In genomic region chr3:185959609-185960517, GRCh38 we compare ENCODE assay signal across 8 cellular contexts. TPM values are rescaled to one million over a fixed set of nuclear protein-coding genes. Genes with fewer than 3 reads are reported as not detected.
DNase-seq lines count a peak whose midpoint lies in the region; ATAC-seq and TF ChIP-seq lines count a peak whose summit lies in the region.

No MANE protein-coding gene starts in this region.

- 18 to 30% methylated on average over 5 of the region's 5 CpGs for WGBS in lung, 2 donors

- H3K9me3 ChIP-seq in lung (ENCODE audit: control insufficient read depth in 2 of 2, insufficient read depth in 1 of 2, low read length in 1 of 2), result no peaks in the 10 kb centered on the region

- in situ Hi-C loops in astrocyte of the cerebellum (cut with HindIII; ENCODE audit: low sequenced_read_pairs), result no loop called here

- DNase-seq in BJ (ENCODE audit: low read depth), result peak; percentile 39
- peak; percentile 31 to 41 for DNase-seq in Kasumi-1 (lab: John Stamatoyannopoulos, UW)
- DNase-seq in astrocyte of the cerebellum (ENCODE audit: low read depth), result peak; percentile 20
- DNase-seq in lung (ENCODE audit: low spot score), result peak; percentile 38
- no peak for DNase-seq in H7
- DNase-seq in NCI-H524 (lab: John Stamatoyannopoulos, UW), result no peak

- H3K4me3 ChIP-seq in BJ (ENCODE audit: low read depth, low read length) (no peak overlapping the region), astrocyte of the cerebellum (ENCODE audit: low read depth, low read length) (no peak overlapping the region), lung (no peak overlapping the region), H7 (ENCODE audit: insufficient read depth, low read depth, low read length) (no peak overlapping the region)

- TF ChIP-seq CTCF in BJ (IDR thresholded peaks at IDR 0.05; ENCODE audit: insufficient read depth, low read depth, low read length) (no peak), astrocyte of the cerebellum (IDR thresholded peaks at IDR 0.05; ENCODE audit: low read depth, low read length, missing control alignments) (no peak), lung (IDR thresholded peaks at IDR 0.05; ENCODE audit: control extremely low read depth, extremely low read depth) (no peak)

- no peaks in the 10 kb centered on the region for H3K4me1 ChIP-seq in lung (ENCODE audit: control insufficient read depth in 2 of 2, insufficient read depth in 2 of 2, low read length in 2 of 2)

- peak; percentile 49 for ATAC-seq in lung (ENCODE audit: insufficient read depth, low FRiP score)
- no peak for ATAC-seq in GM19328 (IDR thresholded peaks at IDR 0.05; ENCODE audit: unreplicated experiment)
- no peak for ATAC-seq in GM21529 (IDR thresholded peaks at IDR 0.05; ENCODE audit: unreplicated experiment)

- H3K36me3 ChIP-seq in BJ (ENCODE audit: control insufficient read depth, insufficient read depth, low read length) (no peaks in the 10 kb centered on the region), lung (ENCODE audit: control insufficient read depth in 2 of 2, insufficient read depth in 2 of 2, low read length in 2 of 2) (no peaks in the 10 kb centered on the region), H7 (replicated peaks; ENCODE audit: control insufficient read depth, insufficient read depth, low read length) (no peaks in the 10 kb centered on the region)

- H3K27me3 ChIP-seq in BJ (ENCODE audit: control insufficient read depth, insufficient read depth, low read length) (no peaks in the 10 kb centered on the region), lung (ENCODE audit: control insufficient read depth, insufficient read depth) (no peaks in the 10 kb centered on the region), H7 (ENCODE audit: control insufficient read depth, insufficient read depth, low read length) (no peaks in the 10 kb centered on the region)

- peak overlapping the region in 1 of 2 donors; percentile 72 for H3K27ac ChIP-seq in lung (ENCODE audit: low read depth in 1 of 2, low read length in 1 of 2)

- POLR2A ChIA-PET in BJ (lab: Charles Lee), result no interaction called here

- CTCF ChIA-PET in BJ (lab: Yijun Ruan, JAX), result interaction anchor here (9.5 kb wide), 1 partner anchor 16 kb away, joined by 98 read pairs; no protein-coding TSS in a partner anchor

RNA-seq across cellular contexts. Expression of gene TRA2B, which starts 22.0 kb away (rescaled TPM):
- 129 and 163 TPM in 2 replicates for polyA plus RNA-seq in BJ (2011; rRNA removed)
- 122 and 206 TPM in 2 replicates for polyA minus RNA-seq in BJ (2011; rRNA and poly(A)+ RNA removed)
- 100 to 1,000 TPM; 107 to 263 TPM for total RNA-seq in lung
- polyA plus RNA-seq in lung, result 10 to 100 TPM; 61.2 to 83.3 TPM
- total RNA-seq in H7 (2014; rRNA removed; shearing (Covaris generic)), result 204 and 252 TPM in 2 replicates

Comparison
In these comparisons a context has a peak if more than half of its experiments do, and no peak if none do; other contexts are left out.
1. DNase-seq: peak in BJ (single experiment), Kasumi-1 (2 of 2), astrocyte of the cerebellum (single experiment) and lung (single experiment); none in H7 (single experiment) and NCI-H524 (0 of 2).